ENCODE assay signal across 17 cellular contexts in genomic region chr1:230823421-230823820, GRCh38. TPM values are rescaled to one million over a fixed set of nuclear protein-coding genes. Genes with fewer than 3 reads are reported as not detected.
DNase-seq lines count a peak whose midpoint lies in the region; ATAC-seq and TF ChIP-seq lines count a peak whose summit lies in the region.
"Had no signal": no experiment of that assay in that cellular context is flagged by ENCODE, and none has a peak within 500 bp of the region (broad histone marks: within the 10 kb centered on the region; RNA-seq: fewer than 3 reads in every experiment).

No MANE protein-coding gene starts in this region.

- no peaks in the 10 kb centered on the region for H3K27me3 ChIP-seq in lower lobe of right lung (ENCODE audit: low read depth)
- no peaks in the 10 kb centered on the region for H3K27me3 ChIP-seq in testis
- H3K27me3 ChIP-seq in Caco-2 (replicated peaks; ENCODE audit: control insufficient read depth, insufficient read depth, low read length), result no peaks in the 10 kb centered on the region; the same call in 1 of the 2 replicates

- H3K4me3 ChIP-seq in lower lobe of right lung (no peak overlapping the region), testis (no peak overlapping the region), Caco-2 (ENCODE audit: low read depth, low read length) (no peak overlapping the region)

- no peak for TF ChIP-seq POLR2A in testis (IDR thresholded peaks at IDR 0.05)

- H3K27ac ChIP-seq in lower lobe of right lung (peak overlapping the region; percentile 2), testis (no peak overlapping the region)

- H3K9me3 ChIP-seq in lower lobe of right lung, result no peaks in the 10 kb centered on the region
- no peaks in the 10 kb centered on the region for H3K9me3 ChIP-seq in testis
- H3K9me3 ChIP-seq in Caco-2, result no peaks in the 10 kb centered on the region

- no peaks in the 10 kb centered on the region for H3K36me3 Mint-ChIP-seq in Caco-2 (ENCODE audit: insufficient read depth, unreplicated experiment)
- H3K36me3 Mint-ChIP-seq: CD8-positive, alpha-beta memory T cell; IgD-negative memory B cell had no signal

- H3K36me3 ChIP-seq in lower lobe of right lung, result no peaks in the 10 kb centered on the region
- H3K36me3 ChIP-seq in testis (ENCODE audit: low read depth, missing control alignments), result no peaks in the 10 kb centered on the region
- no peaks in the 10 kb centered on the region for H3K36me3 ChIP-seq in Caco-2 (ENCODE audit: control insufficient read depth, insufficient read depth, low read length)

- no peaks in the 10 kb centered on the region for H3K4me1 Mint-ChIP-seq in Caco-2 (ENCODE audit: low read depth, unreplicated experiment)
- H3K4me1 Mint-ChIP-seq: CD8-positive, alpha-beta memory T cell; IgD-negative memory B cell; naive thymus-derived CD4-positive, alpha-beta T cell had no signal

- DNase-seq in NCI-H1694 (lab: John Stamatoyannopoulos, UW) (peak; percentile 92), NCI-H1694 treated with DMSO at 0.1 percent for 48 hours (lab: John Stamatoyannopoulos, UW) (no peak), epidermal melanocyte (ENCODE audit: insufficient read length, low spot score) (peak; percentile 40), lower lobe of right lung (no peak), testis (peak; percentile 26), Caco-2 (no peak), CD1c-positive myeloid dendritic cell (ENCODE audit: extremely low spot score) (no peak)
- DNase-seq: activated effector memory CD4-positive, alpha-beta T cell treated with anti-CD3 and anti-CD28 coated beads, Interleukin-2, amount 50 U/mL, for 16 hours; CD8-positive, alpha-beta memory T cell; effector memory CD4-positive, alpha-beta T cell; glutamatergic neuron; naive thymus-derived CD4-positive, alpha-beta T cell; NCI-H1092 treated with DMSO at 0.1 percent for 48 hours; NCI-H226; stimulated activated CD4-positive, alpha-beta T cell treated with anti-CD3 and anti-CD28 coated beads, Interleukin-1b, Interleukin-23, amount 100 ng/mL, for 48 hours had no signal

- intact Hi-C loops in lower lobe of right lung (cut with DNase I) (no loop called here), testis (cut with DNase I; ENCODE audit: low total_unique reads) (no loop called here), Caco-2 (cut with micrococcal nuclease; ENCODE audit: unreplicated experiment) (no loop called here)

- TF ChIP-seq CTCF in lower lobe of right lung (IDR thresholded peaks at IDR 0.05) (no peak), testis (IDR thresholded peaks at IDR 0.05) (no peak), Caco-2 (IDR thresholded peaks at IDR 0.05; ENCODE audit: insufficient read depth in 1 of 2, low read depth in 1 of 2, low read length in 1 of 2, severe bottlenecking in 1 of 2, unreplicated experiment in 1 of 2) (no peak)

- H3K9me3 Mint-ChIP-seq in Caco-2 (ENCODE audit: unreplicated experiment), result no peaks in the 10 kb centered on the region
- H3K9me3 Mint-ChIP-seq: CD8-positive, alpha-beta memory T cell; IgD-negative memory B cell; naive thymus-derived CD4-positive, alpha-beta T cell had no signal

- WGBS in testis, 2 donors, result 51 to 65% methylated on average over 5 to 6 of the region's 6 CpGs

- BruUV-seq in Caco-2 (replicated peaks; lab: Mats Ljungman, UMichigan), result no TSS peak

- H3K27me3 Mint-ChIP-seq in Caco-2 (ENCODE audit: insufficient read depth, unreplicated experiment), result no peaks in the 10 kb centered on the region

- H3K27ac Mint-ChIP-seq in Caco-2 (ENCODE audit: unreplicated experiment), result no peak overlapping the region
- H3K27ac Mint-ChIP-seq: CD8-positive, alpha-beta memory T cell; IgD-negative memory B cell; naive thymus-derived CD4-positive, alpha-beta T cell had no signal

- peaks cover 22% of the 10 kb centered on the region for H3K4me1 ChIP-seq in lower lobe of right lung
- peaks cover 12% of the 10 kb centered on the region for H3K4me1 ChIP-seq in testis
- H3K4me1 ChIP-seq in Caco-2, result no peaks in the 10 kb centered on the region

- peak in 1 of 2 donors; percentile 24 for ATAC-seq in lower lobe of right lung
- no peak for ATAC-seq in GM21619 (IDR thresholded peaks at IDR 0.05; ENCODE audit: unreplicated experiment)
- ATAC-seq: naive thymus-derived CD4-positive, alpha-beta T cell had no signal

- CTCF ChIA-PET in Caco-2 (lab: Charles Lee), result no interaction called here

- POLR2A ChIA-PET in Caco-2 (lab: Charles Lee), result no interaction called here

- H3K4me3 Mint-ChIP-seq in Caco-2 (ENCODE audit: unreplicated experiment), result no peak overlapping the region
- H3K4me3 Mint-ChIP-seq: CD8-positive, alpha-beta memory T cell; IgD-negative memory B cell; naive thymus-derived CD4-positive, alpha-beta T cell had no signal

RNA-seq across cellular contexts. Expression of gene C1orf198, which starts 44.9 kb away (rescaled TPM):
- total RNA-seq in lower lobe of right lung (101 TPM), testis (10 to 100 TPM; 14.6 to 26.6 TPM), Caco-2 (2022) (80.1 and 92.2 TPM in 2 replicates)
- polyA plus RNA-seq in testis (ENCODE audit: insufficient read depth, low read depth, low replicate concordance), result 20.2 TPM

Comparison
In these comparisons a context has a peak if more than half of its experiments do, and no peak if none do; other contexts are left out.
1. DNase-seq: peak in NCI-H1694 (single experiment), epidermal melanocyte (single experiment) and testis (single experiment); none in NCI-H1694 treated with DMSO at 0.1 percent for 48 hours (single experiment), lower lobe of right lung (single experiment), Caco-2 (0 of 2) and CD1c-positive myeloid dendritic cell (single experiment).